ENCODE assay signal across 9 cellular contexts in genomic region chr6:39113788-39114187, GRCh38. TPM values are rescaled to one million over a fixed set of nuclear protein-coding genes. Genes with fewer than 3 reads are reported as not detected.
DNase-seq lines count a peak whose midpoint lies in the region; ATAC-seq and TF ChIP-seq lines count a peak whose summit lies in the region.
"Had no signal": no experiment of that assay in that cellular context is flagged by ENCODE, and none has a peak within 500 bp of the region (broad histone marks: within the 10 kb centered on the region; RNA-seq: fewer than 3 reads in every experiment).

No MANE protein-coding gene starts in this region.

- peaks cover 27% of the 10 kb centered on the region for H3K36me3 Mint-ChIP-seq in activated CD4-positive, alpha-beta T cell treated with anti-CD3 and anti-CD28 coated beads, Interleukin-2, amount 10 ng/mL, durations not matched to agents 7 days and 5 days (ENCODE audit: low read depth)
- H3K36me3 Mint-ChIP-seq in T-cell: peaks cover 17% of the 10 kb centered on the region
- H3K36me3 Mint-ChIP-seq in stimulated activated memory B cell treated with anti-CD40 and anti-IgM and Interleukin-4, amounts not matched to agents 10 μg/mL and 1 μg/mL and 100 μg/mL, for 72 hours: peaks cover 6% of the 10 kb centered on the region

- TF ChIP-seq CTCF in fibroblast of the aortic adventitia (IDR thresholded peaks at IDR 0.05; ENCODE audit: insufficient read depth, low read length): no peak

- POLR2A ChIA-PET in activated CD4-positive, alpha-beta T cell treated with anti-CD3 and anti-CD28 coated beads, Interleukin-2, amount 10 ng/mL, durations not matched to agents 7 days and 5 days (lab: Charles Lee): no interaction called here
- POLR2A ChIA-PET in T-cell (lab: Charles Lee): interaction anchor here in 1 of 2 donors (0.5 kb wide), 1 partner anchor 17 kb away, joined by 3 read pairs; no protein-coding TSS in a partner anchor

- no peaks in the 10 kb centered on the region for H3K27me3 Mint-ChIP-seq in activated CD4-positive, alpha-beta T cell treated with anti-CD3 and anti-CD28 coated beads, Interleukin-2, amount 10 ng/mL, durations not matched to agents 7 days and 5 days
- H3K27me3 Mint-ChIP-seq in T-cell: no peaks in the 10 kb centered on the region
- no peaks in the 10 kb centered on the region for H3K27me3 Mint-ChIP-seq in stimulated activated memory B cell treated with anti-CD40 and anti-IgM and Interleukin-4, amounts not matched to agents 10 μg/mL and 1 μg/mL and 100 μg/mL, for 72 hours

- CTCF ChIA-PET in activated CD4-positive, alpha-beta T cell treated with anti-CD3 and anti-CD28 coated beads, Interleukin-2, amount 10 ng/mL, durations not matched to agents 7 days and 5 days (lab: Charles Lee): no interaction called here
- CTCF ChIA-PET in T-cell (lab: Charles Lee): interaction anchor here in 1 of 2 donors (0.6 kb wide), 2 partner anchors 25 to 196 kb away, joined by 3 read pairs; no protein-coding TSS in a partner anchor

- peak overlapping the region; percentile 96 for H3K4me3 Mint-ChIP-seq in activated CD4-positive, alpha-beta T cell treated with anti-CD3 and anti-CD28 coated beads, Interleukin-2, amount 10 ng/mL, durations not matched to agents 7 days and 5 days
- peak overlapping the region; percentile 85 to 98 (median 91) for H3K4me3 Mint-ChIP-seq in T-cell
- H3K4me3 Mint-ChIP-seq in stimulated activated memory B cell treated with anti-CD40 and anti-IgM and Interleukin-4, amounts not matched to agents 10 μg/mL and 1 μg/mL and 100 μg/mL, for 72 hours: peak overlapping the region; percentile 83

- H3K4me3 ChIP-seq in fibroblast of the aortic adventitia (ENCODE audit: low read depth, low read length): peak overlapping the region; percentile 77

- peaks cover 64% of the 10 kb centered on the region for H3K4me1 Mint-ChIP-seq in activated CD4-positive, alpha-beta T cell treated with anti-CD3 and anti-CD28 coated beads, Interleukin-2, amount 10 ng/mL, durations not matched to agents 7 days and 5 days
- peaks cover 55 to 68% (median 58%) of the 10 kb centered on the region in 3 donors for H3K4me1 Mint-ChIP-seq in T-cell
- H3K4me1 Mint-ChIP-seq in stimulated activated memory B cell treated with anti-CD40 and anti-IgM and Interleukin-4, amounts not matched to agents 10 μg/mL and 1 μg/mL and 100 μg/mL, for 72 hours: peaks cover 38% of the 10 kb centered on the region

- peak overlapping the region; percentile 98 for H3K27ac Mint-ChIP-seq in activated CD4-positive, alpha-beta T cell treated with anti-CD3 and anti-CD28 coated beads, Interleukin-2, amount 10 ng/mL, durations not matched to agents 7 days and 5 days
- peak overlapping the region; percentile 93 to 99 for H3K27ac Mint-ChIP-seq in T-cell
- peak overlapping the region; percentile 93 for H3K27ac Mint-ChIP-seq in stimulated activated memory B cell treated with anti-CD40 and anti-IgM and Interleukin-4, amounts not matched to agents 10 μg/mL and 1 μg/mL and 100 μg/mL, for 72 hours

- H3K9me3 Mint-ChIP-seq in activated CD4-positive, alpha-beta T cell treated with anti-CD3 and anti-CD28 coated beads, Interleukin-2, amount 10 ng/mL, durations not matched to agents 7 days and 5 days: no peaks in the 10 kb centered on the region
- H3K9me3 Mint-ChIP-seq in T-cell: no peaks in the 10 kb centered on the region
- no peaks in the 10 kb centered on the region for H3K9me3 Mint-ChIP-seq in stimulated activated memory B cell treated with anti-CD40 and anti-IgM and Interleukin-4, amounts not matched to agents 10 μg/mL and 1 μg/mL and 100 μg/mL, for 72 hours

- no peak for ATAC-seq in T-cell (replicated peaks in 1 of 4)
- ATAC-seq in stimulated activated memory B cell treated with anti-CD40 and anti-IgM and Interleukin-4, amounts not matched to agents 10 μg/mL and 1 μg/mL and 100 μg/mL, for 72 hours: no peak

- DNase-seq in activated CD4-positive, alpha-beta T cell treated with anti-CD3 and anti-CD28 coated beads, Interleukin-2, amount 10 ng/mL, durations not matched to agents 7 days and 5 days: no peak
- DNase-seq in activated CD4-positive, alpha-beta T cell treated with anti-CD3 and anti-CD28 coated beads for 48 hours: no peak
- no peak for DNase-seq in T-cell
- DNase-seq in fibroblast of the aortic adventitia (ENCODE audit: low read depth): peak; percentile 4
- no peak for DNase-seq in NCI-H524 (lab: John Stamatoyannopoulos, UW)
- DNase-seq in kidney glomerular epithelial cell (lab: John Stamatoyannopoulos, UW): no peak
- no peak for DNase-seq in D341Med (ENCODE audit: low spot score)
- DNase-seq: left colon had no signal

RNA-seq across cellular contexts. Expression of gene SAYSD1, which starts 1.2 kb away (rescaled TPM):
- 10 to 100 TPM; 14.3 to 15.1 TPM for total RNA-seq in activated CD4-positive, alpha-beta T cell treated with anti-CD3 and anti-CD28 coated beads, Interleukin-2, amount 10 ng/mL, durations not matched to agents 7 days and 5 days
- 10 to 100 TPM; 14.0 to 25.4 (median 19.2) TPM for total RNA-seq in T-cell
- total RNA-seq in fibroblast of the aortic adventitia (ENCODE audit: low replicate concordance): 15.9 and 27.8 TPM in 2 replicates
